In the genomic region with DNA sequence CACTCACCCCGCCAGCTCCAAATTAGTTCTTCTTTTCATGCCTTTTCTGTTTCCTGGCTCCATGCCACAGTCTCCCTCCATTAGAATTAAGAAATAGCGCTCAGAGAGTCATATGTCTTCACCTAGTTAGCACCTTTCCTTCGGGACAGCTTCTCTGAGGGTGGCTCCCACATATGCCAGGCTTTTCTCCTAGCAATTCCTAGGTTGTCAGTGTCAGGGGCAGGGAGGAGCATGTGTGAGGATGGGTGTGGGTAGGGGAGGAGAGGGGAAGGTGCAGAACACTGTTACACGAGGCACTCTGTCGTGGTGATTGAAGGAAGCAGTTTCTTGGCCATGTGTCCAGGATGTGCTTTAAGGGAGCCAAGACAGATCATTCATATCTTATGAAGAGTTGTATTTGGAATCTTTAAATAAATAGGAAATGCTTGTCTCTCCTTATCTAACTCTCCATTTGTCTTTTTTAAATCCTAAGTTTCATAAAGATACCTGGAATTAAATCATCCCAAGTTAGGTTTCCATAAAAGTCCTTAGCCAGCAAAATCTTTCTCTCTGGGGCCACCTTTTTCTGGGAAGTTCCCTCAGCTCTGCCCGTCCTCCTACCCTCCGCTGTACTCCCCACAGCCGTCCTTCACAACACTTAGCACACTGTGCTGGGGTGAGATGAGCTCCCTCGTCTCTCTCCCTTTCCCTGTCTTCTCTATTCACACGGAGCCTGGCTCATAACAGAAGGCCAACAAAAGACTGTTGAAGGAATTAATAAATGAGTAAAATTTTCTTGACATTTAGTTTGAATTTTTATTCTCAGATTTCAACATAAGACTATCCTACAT, we compare ENCODE assay signal across 1 cellular context.
A peak's percentile ranks its signal among the peaks of the same experiment; 100 is the strongest.
TF ChIP-seq lines count a peak whose summit lies in the region.

No MANE protein-coding gene starts in this region.

TF ChIP-seq in K562, 482 proteins besides CTCF, POLR2A, EP300 and RAD21 (continued from another document):
- TF ChIP-seq, protein P1, sequence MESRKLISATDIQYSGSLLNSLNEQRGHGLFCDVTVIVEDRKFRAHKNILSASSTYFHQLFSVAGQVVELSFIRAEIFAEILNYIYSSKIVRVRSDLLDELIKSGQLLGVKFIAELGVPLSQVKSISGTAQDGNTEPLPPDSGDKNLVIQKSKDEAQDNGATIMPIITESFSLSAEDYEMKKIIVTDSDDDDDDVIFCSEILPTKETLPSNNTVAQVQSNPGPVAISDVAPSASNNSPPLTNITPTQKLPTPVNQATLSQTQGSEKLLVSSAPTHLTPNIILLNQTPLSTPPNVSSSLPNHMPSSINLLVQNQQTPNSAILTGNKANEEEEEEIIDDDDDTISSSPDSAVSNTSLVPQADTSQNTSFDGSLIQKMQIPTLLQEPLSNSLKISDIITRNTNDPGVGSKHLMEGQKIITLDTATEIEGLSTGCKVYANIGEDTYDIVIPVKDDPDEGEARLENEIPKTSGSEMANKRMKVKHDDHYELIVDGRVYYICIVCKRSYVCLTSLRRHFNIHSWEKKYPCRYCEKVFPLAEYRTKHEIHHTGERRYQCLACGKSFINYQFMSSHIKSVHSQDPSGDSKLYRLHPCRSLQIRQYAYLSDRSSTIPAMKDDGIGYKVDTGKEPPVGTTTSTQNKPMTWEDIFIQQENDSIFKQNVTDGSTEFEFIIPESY (CRISPR knock-in tag; IDR thresholded peaks at IDR 0.05): peak; percentile 72
- TF ChIP-seq MAFK (IDR thresholded peaks at IDR 0.05; ENCODE audit: low read length): 0 out of 2 replicates have a peak, but pooled peaks have one; percentile 4
- no peak for TF ChIP-seq SMAD1 (IDR thresholded peaks at IDR 0.05; ENCODE audit: low read depth, low read length, partially characterized antibody)
- TF ChIP-seq MAFG (tag; conservative IDR thresholded peaks at IDR 0.05): peak; percentile 60
- TF ChIP-seq GMEB1 (CRISPR knock-in tag; IDR thresholded peaks at IDR 0.05): no peak
- TF ChIP-seq, protein P2, sequence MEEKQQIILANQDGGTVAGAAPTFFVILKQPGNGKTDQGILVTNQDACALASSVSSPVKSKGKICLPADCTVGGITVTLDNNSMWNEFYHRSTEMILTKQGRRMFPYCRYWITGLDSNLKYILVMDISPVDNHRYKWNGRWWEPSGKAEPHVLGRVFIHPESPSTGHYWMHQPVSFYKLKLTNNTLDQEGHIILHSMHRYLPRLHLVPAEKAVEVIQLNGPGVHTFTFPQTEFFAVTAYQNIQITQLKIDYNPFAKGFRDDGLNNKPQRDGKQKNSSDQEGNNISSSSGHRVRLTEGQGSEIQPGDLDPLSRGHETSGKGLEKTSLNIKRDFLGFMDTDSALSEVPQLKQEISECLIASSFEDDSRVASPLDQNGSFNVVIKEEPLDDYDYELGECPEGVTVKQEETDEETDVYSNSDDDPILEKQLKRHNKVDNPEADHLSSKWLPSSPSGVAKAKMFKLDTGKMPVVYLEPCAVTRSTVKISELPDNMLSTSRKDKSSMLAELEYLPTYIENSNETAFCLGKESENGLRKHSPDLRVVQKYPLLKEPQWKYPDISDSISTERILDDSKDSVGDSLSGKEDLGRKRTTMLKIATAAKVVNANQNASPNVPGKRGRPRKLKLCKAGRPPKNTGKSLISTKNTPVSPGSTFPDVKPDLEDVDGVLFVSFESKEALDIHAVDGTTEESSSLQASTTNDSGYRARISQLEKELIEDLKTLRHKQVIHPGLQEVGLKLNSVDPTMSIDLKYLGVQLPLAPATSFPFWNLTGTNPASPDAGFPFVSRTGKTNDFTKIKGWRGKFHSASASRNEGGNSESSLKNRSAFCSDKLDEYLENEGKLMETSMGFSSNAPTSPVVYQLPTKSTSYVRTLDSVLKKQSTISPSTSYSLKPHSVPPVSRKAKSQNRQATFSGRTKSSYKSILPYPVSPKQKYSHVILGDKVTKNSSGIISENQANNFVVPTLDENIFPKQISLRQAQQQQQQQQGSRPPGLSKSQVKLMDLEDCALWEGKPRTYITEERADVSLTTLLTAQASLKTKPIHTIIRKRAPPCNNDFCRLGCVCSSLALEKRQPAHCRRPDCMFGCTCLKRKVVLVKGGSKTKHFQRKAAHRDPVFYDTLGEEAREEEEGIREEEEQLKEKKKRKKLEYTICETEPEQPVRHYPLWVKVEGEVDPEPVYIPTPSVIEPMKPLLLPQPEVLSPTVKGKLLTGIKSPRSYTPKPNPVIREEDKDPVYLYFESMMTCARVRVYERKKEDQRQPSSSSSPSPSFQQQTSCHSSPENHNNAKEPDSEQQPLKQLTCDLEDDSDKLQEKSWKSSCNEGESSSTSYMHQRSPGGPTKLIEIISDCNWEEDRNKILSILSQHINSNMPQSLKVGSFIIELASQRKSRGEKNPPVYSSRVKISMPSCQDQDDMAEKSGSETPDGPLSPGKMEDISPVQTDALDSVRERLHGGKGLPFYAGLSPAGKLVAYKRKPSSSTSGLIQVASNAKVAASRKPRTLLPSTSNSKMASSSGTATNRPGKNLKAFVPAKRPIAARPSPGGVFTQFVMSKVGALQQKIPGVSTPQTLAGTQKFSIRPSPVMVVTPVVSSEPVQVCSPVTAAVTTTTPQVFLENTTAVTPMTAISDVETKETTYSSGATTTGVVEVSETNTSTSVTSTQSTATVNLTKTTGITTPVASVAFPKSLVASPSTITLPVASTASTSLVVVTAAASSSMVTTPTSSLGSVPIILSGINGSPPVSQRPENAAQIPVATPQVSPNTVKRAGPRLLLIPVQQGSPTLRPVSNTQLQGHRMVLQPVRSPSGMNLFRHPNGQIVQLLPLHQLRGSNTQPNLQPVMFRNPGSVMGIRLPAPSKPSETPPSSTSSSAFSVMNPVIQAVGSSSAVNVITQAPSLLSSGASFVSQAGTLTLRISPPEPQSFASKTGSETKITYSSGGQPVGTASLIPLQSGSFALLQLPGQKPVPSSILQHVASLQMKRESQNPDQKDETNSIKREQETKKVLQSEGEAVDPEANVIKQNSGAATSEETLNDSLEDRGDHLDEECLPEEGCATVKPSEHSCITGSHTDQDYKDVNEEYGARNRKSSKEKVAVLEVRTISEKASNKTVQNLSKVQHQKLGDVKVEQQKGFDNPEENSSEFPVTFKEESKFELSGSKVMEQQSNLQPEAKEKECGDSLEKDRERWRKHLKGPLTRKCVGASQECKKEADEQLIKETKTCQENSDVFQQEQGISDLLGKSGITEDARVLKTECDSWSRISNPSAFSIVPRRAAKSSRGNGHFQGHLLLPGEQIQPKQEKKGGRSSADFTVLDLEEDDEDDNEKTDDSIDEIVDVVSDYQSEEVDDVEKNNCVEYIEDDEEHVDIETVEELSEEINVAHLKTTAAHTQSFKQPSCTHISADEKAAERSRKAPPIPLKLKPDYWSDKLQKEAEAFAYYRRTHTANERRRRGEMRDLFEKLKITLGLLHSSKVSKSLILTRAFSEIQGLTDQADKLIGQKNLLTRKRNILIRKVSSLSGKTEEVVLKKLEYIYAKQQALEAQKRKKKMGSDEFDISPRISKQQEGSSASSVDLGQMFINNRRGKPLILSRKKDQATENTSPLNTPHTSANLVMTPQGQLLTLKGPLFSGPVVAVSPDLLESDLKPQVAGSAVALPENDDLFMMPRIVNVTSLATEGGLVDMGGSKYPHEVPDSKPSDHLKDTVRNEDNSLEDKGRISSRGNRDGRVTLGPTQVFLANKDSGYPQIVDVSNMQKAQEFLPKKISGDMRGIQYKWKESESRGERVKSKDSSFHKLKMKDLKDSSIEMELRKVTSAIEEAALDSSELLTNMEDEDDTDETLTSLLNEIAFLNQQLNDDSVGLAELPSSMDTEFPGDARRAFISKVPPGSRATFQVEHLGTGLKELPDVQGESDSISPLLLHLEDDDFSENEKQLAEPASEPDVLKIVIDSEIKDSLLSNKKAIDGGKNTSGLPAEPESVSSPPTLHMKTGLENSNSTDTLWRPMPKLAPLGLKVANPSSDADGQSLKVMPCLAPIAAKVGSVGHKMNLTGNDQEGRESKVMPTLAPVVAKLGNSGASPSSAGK (IDR thresholded peaks at IDR 0.05): peak; percentile 87
- no peak for TF ChIP-seq MTA1 (IDR thresholded peaks at IDR 0.05; ENCODE audit: borderline replicate concordance)
- TF ChIP-seq ZNF212 (CRISPR knock-in tag; IDR thresholded peaks at IDR 0.05): no peak
- TF ChIP-seq, protein P3, sequence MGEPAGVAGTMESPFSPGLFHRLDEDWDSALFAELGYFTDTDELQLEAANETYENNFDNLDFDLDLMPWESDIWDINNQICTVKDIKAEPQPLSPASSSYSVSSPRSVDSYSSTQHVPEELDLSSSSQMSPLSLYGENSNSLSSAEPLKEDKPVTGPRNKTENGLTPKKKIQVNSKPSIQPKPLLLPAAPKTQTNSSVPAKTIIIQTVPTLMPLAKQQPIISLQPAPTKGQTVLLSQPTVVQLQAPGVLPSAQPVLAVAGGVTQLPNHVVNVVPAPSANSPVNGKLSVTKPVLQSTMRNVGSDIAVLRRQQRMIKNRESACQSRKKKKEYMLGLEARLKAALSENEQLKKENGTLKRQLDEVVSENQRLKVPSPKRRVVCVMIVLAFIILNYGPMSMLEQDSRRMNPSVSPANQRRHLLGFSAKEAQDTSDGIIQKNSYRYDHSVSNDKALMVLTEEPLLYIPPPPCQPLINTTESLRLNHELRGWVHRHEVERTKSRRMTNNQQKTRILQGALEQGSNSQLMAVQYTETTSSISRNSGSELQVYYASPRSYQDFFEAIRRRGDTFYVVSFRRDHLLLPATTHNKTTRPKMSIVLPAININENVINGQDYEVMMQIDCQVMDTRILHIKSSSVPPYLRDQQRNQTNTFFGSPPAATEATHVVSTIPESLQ (CRISPR knock-in tag; IDR thresholded peaks at IDR 0.05): no peak
- no peak for TF ChIP-seq TAF9B (IDR thresholded peaks at IDR 0.05; ENCODE audit: partially characterized antibody)
- TF ChIP-seq, protein P4, sequence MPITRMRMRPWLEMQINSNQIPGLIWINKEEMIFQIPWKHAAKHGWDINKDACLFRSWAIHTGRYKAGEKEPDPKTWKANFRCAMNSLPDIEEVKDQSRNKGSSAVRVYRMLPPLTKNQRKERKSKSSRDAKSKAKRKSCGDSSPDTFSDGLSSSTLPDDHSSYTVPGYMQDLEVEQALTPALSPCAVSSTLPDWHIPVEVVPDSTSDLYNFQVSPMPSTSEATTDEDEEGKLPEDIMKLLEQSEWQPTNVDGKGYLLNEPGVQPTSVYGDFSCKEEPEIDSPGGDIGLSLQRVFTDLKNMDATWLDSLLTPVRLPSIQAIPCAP (CRISPR knock-in tag; IDR thresholded peaks at IDR 0.05; ENCODE audit: borderline replicate concordance): no peak
- no peak for TF ChIP-seq HMGN3 (IDR thresholded peaks at IDR 0.05; ENCODE audit: borderline replicate concordance, extremely low read depth, insufficient read length, low read depth, low read length)
- no peak for TF ChIP-seq ZNF175 (CRISPR knock-in tag; IDR thresholded peaks at IDR 0.05; ENCODE audit: low read depth)
- no peak for TF ChIP-seq GABPA (tag; conservative IDR thresholded peaks at IDR 0.05; ENCODE audit: low read depth)
- no peak for TF ChIP-seq NELFE (IDR thresholded peaks at IDR 0.05; ENCODE audit: insufficient read depth, insufficient read length)
- 0 out of 2 replicates have a peak, but pooled peaks have one; percentile 17 for TF ChIP-seq ZNF644 (tag; IDR thresholded peaks at IDR 0.05; ENCODE audit: low read depth)
- TF ChIP-seq HDAC8 (tag; IDR thresholded peaks at IDR 0.05): no peak
